In genomic region chr20:45365444-45365970, GRCh38 we compare ENCODE assay signal across 25 cellular contexts. TPM values are rescaled to one million over a fixed set of nuclear protein-coding genes. Genes with fewer than 3 reads are reported as not detected.
DNase-seq lines count a peak whose midpoint lies in the region; ATAC-seq and TF ChIP-seq lines count a peak whose summit lies in the region.
"Had no signal": no experiment of that assay in that cellular context is flagged by ENCODE, and none has a peak within 500 bp of the region (broad histone marks: within the 10 kb centered on the region; RNA-seq: fewer than 3 reads in every experiment).

No MANE protein-coding gene starts in this region.

- no peaks in the 10 kb centered on the region for H3K27me3 Mint-ChIP-seq in activated CD4-positive, alpha-beta T cell treated with anti-CD3 and anti-CD28 coated beads, Interleukin-2, amount 10 ng/mL, durations not matched to agents 24 days and 14 days
- peaks cover 0 to 1% of the 10 kb centered on the region in 2 donors for H3K27me3 Mint-ChIP-seq in CD8-positive, alpha-beta memory T cell
- H3K27me3 Mint-ChIP-seq in activated CD8-positive, alpha-beta T cell treated with anti-CD3 and anti-CD28 coated beads, Interleukin-2, amount 10 ng/mL, durations not matched to agents 7 days and 5 days (ENCODE audit: low read depth) = no peaks in the 10 kb centered on the region
- H3K27me3 Mint-ChIP-seq in nephron (ENCODE audit: low read depth) = no peaks in the 10 kb centered on the region
- H3K27me3 Mint-ChIP-seq: naive B cell had no signal

- no peaks in the 10 kb centered on the region for H3K9me3 ChIP-seq in CD8-positive, alpha-beta memory T cell (ENCODE audit: low read length)
- H3K9me3 ChIP-seq: A549, psoas muscle had no signal

- H3K27ac Mint-ChIP-seq in activated CD4-positive, alpha-beta T cell treated with anti-CD3 and anti-CD28 coated beads, Interleukin-2, amount 10 ng/mL, durations not matched to agents 24 days and 14 days = no peak overlapping the region
- H3K27ac Mint-ChIP-seq in CD8-positive, alpha-beta memory T cell = peak overlapping the region in 7 of 8 donors; percentile 27 to 79 (median 61)
- no peak overlapping the region for H3K27ac Mint-ChIP-seq in activated CD8-positive, alpha-beta T cell treated with anti-CD3 and anti-CD28 coated beads, Interleukin-2, amount 10 ng/mL, durations not matched to agents 7 days and 5 days
- H3K27ac Mint-ChIP-seq in nephron = no peak overlapping the region

- peaks cover 27% of the 10 kb centered on the region for H3K36me3 ChIP-seq in CD8-positive, alpha-beta memory T cell (ENCODE audit: insufficient read depth, low read length)

- peak overlapping the region; percentile 17 for H3K4me3 Mint-ChIP-seq in activated CD4-positive, alpha-beta T cell treated with anti-CD3 and anti-CD28 coated beads, Interleukin-2, amount 10 ng/mL, durations not matched to agents 24 days and 14 days
- peak overlapping the region; percentile 21 to 99 (median 65) for H3K4me3 Mint-ChIP-seq in CD8-positive, alpha-beta memory T cell
- H3K4me3 Mint-ChIP-seq in activated CD8-positive, alpha-beta T cell treated with anti-CD3 and anti-CD28 coated beads, Interleukin-2, amount 10 ng/mL, durations not matched to agents 7 days and 5 days = peak overlapping the region; percentile 34
- peak overlapping the region; percentile 75 to 95 (median 76) for H3K4me3 Mint-ChIP-seq in nephron

- no peak for DNase-seq in activated CD4-positive, alpha-beta T cell treated with anti-CD3 and anti-CD28 coated beads, Interleukin-2, amount 10 ng/mL, durations not matched to agents 24 days and 14 days
- no peak for DNase-seq in activated CD4-positive, alpha-beta T cell treated with anti-CD3 and anti-CD28 coated beads, Interleukin-2, amount 50 U/mL, for 4 hours
- no peak for DNase-seq in CD8-positive, alpha-beta memory T cell
- DNase-seq in activated CD8-positive, alpha-beta T cell treated with anti-CD3 and anti-CD28 coated beads, Interleukin-2, amount 10 ng/mL, durations not matched to agents 7 days and 5 days = peak; percentile 17
- DNase-seq in GDM1 (lab: John Stamatoyannopoulos, UW) = no peak
- no peak for DNase-seq in NCI-H345 treated with DMSO at 0.1 percent for 48 hours (lab: John Stamatoyannopoulos, UW; ENCODE audit: unreplicated experiment)
- no peak for DNase-seq in occipital lobe (lab: John Stamatoyannopoulos, UW)
- DNase-seq: activated CD4-positive, alpha-beta T cell treated with anti-CD3 and anti-CD28 coated beads, Interleukin-2, amount 50 U/mL, for 1 hour; central memory CD4-positive, alpha-beta T cell; DMS53; IMR-90; naive B cell; NCI-H146; NCI-H226; psoas muscle; stimulated activated CD4-positive, alpha-beta T cell treated with anti-CD3 and anti-CD28 coated beads, Interleukin-4, amount 100 ng/mL, for 4 hours had no signal

- peaks cover 35% of the 10 kb centered on the region for H3K4me1 Mint-ChIP-seq in activated CD4-positive, alpha-beta T cell treated with anti-CD3 and anti-CD28 coated beads, Interleukin-2, amount 10 ng/mL, durations not matched to agents 24 days and 14 days
- peaks cover 57 to 62% (median 61%) of the 10 kb centered on the region in 3 donors for H3K4me1 Mint-ChIP-seq in CD8-positive, alpha-beta memory T cell
- peaks cover 62% of the 10 kb centered on the region for H3K4me1 Mint-ChIP-seq in activated CD8-positive, alpha-beta T cell treated with anti-CD3 and anti-CD28 coated beads, Interleukin-2, amount 10 ng/mL, durations not matched to agents 7 days and 5 days (ENCODE audit: low read depth)
- H3K4me1 Mint-ChIP-seq in nephron = peaks cover 14% of the 10 kb centered on the region

- intact Hi-C loops in activated CD4-positive, alpha-beta T cell treated with anti-CD3 and anti-CD28 coated beads, Interleukin-2, amount 10 ng/mL, durations not matched to agents 24 days and 14 days (cut with micrococcal nuclease) = no loop called here

- TF ChIP-seq CTCF in nephron (IDR thresholded peaks at IDR 0.05; ENCODE audit: unreplicated experiment in 3 of 3) = no peak

- H3K9me3 Mint-ChIP-seq in activated CD4-positive, alpha-beta T cell treated with anti-CD3 and anti-CD28 coated beads, Interleukin-2, amount 10 ng/mL, durations not matched to agents 24 days and 14 days = no peaks in the 10 kb centered on the region
- H3K9me3 Mint-ChIP-seq in CD8-positive, alpha-beta memory T cell = no peaks in the 10 kb centered on the region
- no peaks in the 10 kb centered on the region for H3K9me3 Mint-ChIP-seq in activated CD8-positive, alpha-beta T cell treated with anti-CD3 and anti-CD28 coated beads, Interleukin-2, amount 10 ng/mL, durations not matched to agents 7 days and 5 days (ENCODE audit: insufficient read depth)
- H3K9me3 Mint-ChIP-seq in nephron = no peaks in the 10 kb centered on the region
- H3K9me3 Mint-ChIP-seq: naive B cell had no signal

- no peak overlapping the region for H3K4me3 ChIP-seq in CD8-positive, alpha-beta memory T cell (ENCODE audit: low read length)
- H3K4me3 ChIP-seq: A549, psoas muscle had no signal

- CTCF ChIA-PET in CD8-positive, alpha-beta memory T cell (lab: Charles Lee) = interaction anchor here (1.5 to 12.5 kb wide), 3 partner anchors 9 to 71 kb away, joined by 3 to 183 read pairs (median 137); partner anchors contain the start of gene TP53TG5
- CTCF ChIA-PET in activated CD8-positive, alpha-beta T cell treated with anti-CD3 and anti-CD28 coated beads, Interleukin-2, amount 10 ng/mL, durations not matched to agents 7 days and 5 days (lab: Charles Lee) = interaction anchor here (1.2 to 20.4 kb wide), 5 partner anchors 8 to 87 kb away, joined by 4 to 606 read pairs (median 109); partner anchors contain the start of gene SDC4

- peaks cover 38% of the 10 kb centered on the region for H3K36me3 Mint-ChIP-seq in activated CD4-positive, alpha-beta T cell treated with anti-CD3 and anti-CD28 coated beads, Interleukin-2, amount 10 ng/mL, durations not matched to agents 24 days and 14 days (ENCODE audit: low read depth)
- peaks cover 0 to 58% (median 8%) of the 10 kb centered on the region in 3 donors for H3K36me3 Mint-ChIP-seq in CD8-positive, alpha-beta memory T cell
- peaks cover 41% of the 10 kb centered on the region for H3K36me3 Mint-ChIP-seq in activated CD8-positive, alpha-beta T cell treated with anti-CD3 and anti-CD28 coated beads, Interleukin-2, amount 10 ng/mL, durations not matched to agents 7 days and 5 days (ENCODE audit: low read depth)
- H3K36me3 Mint-ChIP-seq in nephron (ENCODE audit: low read depth) = peaks cover 33% of the 10 kb centered on the region

- H3K27me3 ChIP-seq in CD8-positive, alpha-beta memory T cell (ENCODE audit: insufficient read depth, low read length, poor library complexity, severe bottlenecking) = no peaks in the 10 kb centered on the region

- ATAC-seq in activated CD8-positive, alpha-beta T cell treated with anti-CD3 and anti-CD28 coated beads, Interleukin-2, amount 10 ng/mL, durations not matched to agents 7 days and 5 days = no peak
- ATAC-seq: A549, psoas muscle had no signal

- no peak overlapping the region for H3K27ac ChIP-seq in CD8-positive, alpha-beta memory T cell (ENCODE audit: low read depth, low read length)
- H3K27ac ChIP-seq: A549, C4-2B, HL-60, psoas muscle had no signal

- peaks cover 53% of the 10 kb centered on the region for H3K4me1 ChIP-seq in CD8-positive, alpha-beta memory T cell (ENCODE audit: insufficient read depth, low read length)

- POLR2A ChIA-PET in CD8-positive, alpha-beta memory T cell (lab: Charles Lee) = interaction anchor here (0.9 to 3.7 kb wide), 2 partner anchors 7 to 41 kb away, joined by 6 to 66 read pairs; no protein-coding TSS in a partner anchor
- POLR2A ChIA-PET in activated CD8-positive, alpha-beta T cell treated with anti-CD3 and anti-CD28 coated beads, Interleukin-2, amount 10 ng/mL, durations not matched to agents 7 days and 5 days (lab: Charles Lee) = interaction anchor here (1.0 kb wide), 1 partner anchor 8 kb away, joined by 3 read pairs; no protein-coding TSS in a partner anchor

RNA-seq across cellular contexts. Expression of gene SYS1, which starts 2.6 kb away (rescaled TPM):
- total RNA-seq in activated CD4-positive, alpha-beta T cell treated with anti-CD3 and anti-CD28 coated beads, Interleukin-2, amount 10 ng/mL, durations not matched to agents 24 days and 14 days = 24.4 and 26.2 TPM in 2 replicates
- total RNA-seq in CD8-positive, alpha-beta memory T cell = 10 to 100 TPM; 48.3 to 54.0 TPM
- polyA plus RNA-seq in CD8-positive, alpha-beta memory T cell = 40.1 TPM
- total RNA-seq in activated CD8-positive, alpha-beta T cell treated with anti-CD3 and anti-CD28 coated beads, Interleukin-2, amount 10 ng/mL, durations not matched to agents 7 days and 5 days = 10 to 100 TPM; 28.0 to 30.8 TPM
- total RNA-seq in occipital lobe = 23.4 TPM

RNA-seq across cellular contexts. Expression of gene TP53TG5, which starts 12.6 kb away (rescaled TPM):
- total RNA-seq in activated CD4-positive, alpha-beta T cell treated with anti-CD3 and anti-CD28 coated beads, Interleukin-2, amount 10 ng/mL, durations not matched to agents 24 days and 14 days = 0.12 TPM in 1 of 2 replicates, not detected in the other
- not detected for total RNA-seq in CD8-positive, alpha-beta memory T cell
- polyA plus RNA-seq in CD8-positive, alpha-beta memory T cell = not detected
- total RNA-seq in activated CD8-positive, alpha-beta T cell treated with anti-CD3 and anti-CD28 coated beads, Interleukin-2, amount 10 ng/mL, durations not matched to agents 7 days and 5 days = under 1 TPM in 1 of 2 experiments, not detected in 1; 0.16 TPM
- not detected for total RNA-seq in occipital lobe
- total RNA-seq: epithelial cell of proximal tubule, frontal cortex, IMR-90, kidney epithelial cell, lung microvascular endothelial cell, RPMI7951 had no signal
- polyA plus RNA-seq: A549, IMR-90 had no signal

RNA-seq across cellular contexts. Expression of gene SDC4, which starts 17.3 kb away (rescaled TPM):
- total RNA-seq in activated CD4-positive, alpha-beta T cell treated with anti-CD3 and anti-CD28 coated beads, Interleukin-2, amount 10 ng/mL, durations not matched to agents 24 days and 14 days = 177 and 185 TPM in 2 replicates
- total RNA-seq in CD8-positive, alpha-beta memory T cell = 10 to 100 TPM; 91.3 to 98.1 TPM
- polyA plus RNA-seq in CD8-positive, alpha-beta memory T cell = 1.5 TPM
- total RNA-seq in activated CD8-positive, alpha-beta T cell treated with anti-CD3 and anti-CD28 coated beads, Interleukin-2, amount 10 ng/mL, durations not matched to agents 7 days and 5 days = 1 to 10 TPM; 6.6 to 6.7 TPM
- 1.9 TPM for total RNA-seq in occipital lobe

RNA-seq across cellular contexts. Expression of gene DBNDD2, which starts 42.6 kb away (rescaled TPM):
- 19.9 and 25.2 TPM in 2 replicates for total RNA-seq in activated CD4-positive, alpha-beta T cell treated with anti-CD3 and anti-CD28 coated beads, Interleukin-2, amount 10 ng/mL, durations not matched to agents 24 days and 14 days
- 10 to 100 TPM; 11.3 to 12.6 TPM for total RNA-seq in CD8-positive, alpha-beta memory T cell
- 15.2 TPM for polyA plus RNA-seq in CD8-positive, alpha-beta memory T cell
- total RNA-seq in activated CD8-positive, alpha-beta T cell treated with anti-CD3 and anti-CD28 coated beads, Interleukin-2, amount 10 ng/mL, durations not matched to agents 7 days and 5 days = 1 to 10 TPM; 8.1 to 10.0 TPM
- 5.9 TPM for total RNA-seq in occipital lobe

RNA-seq across cellular contexts. Expression of gene PIGT, which starts 50.4 kb away (rescaled TPM):
- 84.7 and 86.6 TPM in 2 replicates for total RNA-seq in activated CD4-positive, alpha-beta T cell treated with anti-CD3 and anti-CD28 coated beads, Interleukin-2, amount 10 ng/mL, durations not matched to agents 24 days and 14 days
- total RNA-seq in CD8-positive, alpha-beta memory T cell = 10 to 100 TPM; 76.3 to 76.4 TPM
- polyA plus RNA-seq in CD8-positive, alpha-beta memory T cell = 96.4 TPM
- total RNA-seq in activated CD8-positive, alpha-beta T cell treated with anti-CD3 and anti-CD28 coated beads, Interleukin-2, amount 10 ng/mL, durations not matched to agents 7 days and 5 days = 10 to 100 TPM; 59.6 to 62.4 TPM
- total RNA-seq in occipital lobe = 12.0 TPM

Comparison
In these comparisons a context has a peak if more than half of its experiments do, and no peak if none do; other contexts are left out.
1. H3K27ac Mint-ChIP-seq: peak in CD8-positive, alpha-beta memory T cell (7 of 8); none in activated CD4-positive, alpha-beta T cell treated with anti-CD3 and anti-CD28 coated beads, Interleukin-2, amount 10 ng/mL, durations not matched to agents 24 days and 14 days (single experiment), activated CD8-positive, alpha-beta T cell treated with anti-CD3 and anti-CD28 coated beads, Interleukin-2, amount 10 ng/mL, durations not matched to agents 7 days and 5 days (single experiment) and nephron (0 of 3).
2. H3K4me3 Mint-ChIP-seq: peak in every context shown above with its lines; median percentile 76 in nephron; 65 in CD8-positive, alpha-beta memory T cell; 34 in activated CD8-positive, alpha-beta T cell treated with anti-CD3 and anti-CD28 coated beads, Interleukin-2, amount 10 ng/mL, durations not matched to agents 7 days and 5 days; 17 in activated CD4-positive, alpha-beta T cell treated with anti-CD3 and anti-CD28 coated beads, Interleukin-2, amount 10 ng/mL, durations not matched to agents 24 days and 14 days.
3. RNA of gene SDC4, which starts 17.3 kb away (total RNA-seq): 177 to 185 TPM in activated CD4-positive, alpha-beta T cell treated with anti-CD3 and anti-CD28 coated beads, Interleukin-2, amount 10 ng/mL, durations not matched to agents 24 days and 14 days and 91.3 to 98.1 TPM in CD8-positive, alpha-beta memory T cell; 6.6 to 6.7 TPM in activated CD8-positive, alpha-beta T cell treated with anti-CD3 and anti-CD28 coated beads, Interleukin-2, amount 10 ng/mL, durations not matched to agents 7 days and 5 days and 1.9 TPM in occipital lobe (single experiment); every median in the first group is over 10 times any median in the second.